Comparison of ENCODE assay signal across 19 cellular contexts in the genomic region with DNA sequence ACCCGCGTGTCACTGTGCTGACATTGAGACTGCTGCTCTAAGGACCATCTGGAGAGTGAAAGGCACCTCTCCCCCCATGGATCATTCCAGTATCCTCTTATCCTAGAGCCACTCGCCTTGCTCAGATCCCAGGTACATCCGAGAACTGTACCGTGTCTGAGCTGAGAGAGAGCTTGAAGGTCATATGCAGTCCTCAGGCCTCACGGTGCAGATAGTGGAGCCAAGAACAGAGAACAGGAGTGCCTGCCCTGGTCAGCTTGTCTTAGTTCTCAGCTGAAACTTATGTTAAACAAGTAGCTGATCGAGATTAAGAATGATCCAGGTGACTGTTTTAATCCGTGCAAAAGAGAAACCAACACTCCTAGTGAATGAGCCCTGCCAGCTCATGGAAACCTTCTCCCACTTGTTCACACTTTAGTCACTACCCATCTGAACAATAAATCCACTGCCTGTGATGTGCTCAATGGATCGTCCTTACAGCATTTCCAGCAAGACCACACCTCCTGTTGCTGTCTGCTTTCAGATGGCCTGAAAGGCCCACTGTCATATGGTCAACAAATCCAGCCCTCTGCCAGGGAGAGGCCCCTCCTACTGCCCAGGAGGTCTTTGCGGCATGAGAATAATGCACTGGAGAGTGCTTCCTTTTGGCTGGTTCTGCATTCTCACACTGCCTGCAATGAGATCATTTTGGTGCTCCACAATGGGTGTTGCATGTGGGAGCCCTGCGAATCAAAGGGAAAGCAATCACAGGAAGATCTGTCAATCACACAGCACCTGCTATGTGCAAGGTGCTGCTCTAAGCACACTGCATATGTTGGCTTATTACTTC. TPM values are rescaled to one million over a fixed set of nuclear protein-coding genes. Genes with fewer than 3 reads are reported as not detected.
DNase-seq lines count a peak whose midpoint lies in the region; ATAC-seq and TF ChIP-seq lines count a peak whose summit lies in the region.
"Had no signal": no experiment of that assay in that cellular context is flagged by ENCODE, and none has a peak within 500 bp of the region (broad histone marks: within the 10 kb centered on the region; RNA-seq: fewer than 3 reads in every experiment).

No MANE protein-coding gene starts in this region.

- no peaks in the 10 kb centered on the region for H3K4me1 Mint-ChIP-seq in activated T-helper 17 cell treated with anti-CD3 and anti-CD28 coated beads, Interleukin-2, amount 50 U/mL, for 72 hours
- H3K4me1 Mint-ChIP-seq: CD4-positive, alpha-beta memory T cell had no signal

- no peaks in the 10 kb centered on the region for H3K27me3 ChIP-seq in left ventricle myocardium inferior (ENCODE audit: low read depth)
- no peaks in the 10 kb centered on the region for H3K27me3 ChIP-seq in foreskin keratinocyte
- H3K27me3 ChIP-seq: ovary had no signal

- TF ChIP-seq CTCF in left ventricle myocardium inferior (IDR thresholded peaks at IDR 0.05; ENCODE audit: borderline replicate concordance) (no peak), foreskin keratinocyte (conservative IDR thresholded peaks at IDR 0.05) (no peak)

- H3K4me3 Mint-ChIP-seq in activated T-helper 17 cell treated with anti-CD3 and anti-CD28 coated beads, Interleukin-2, amount 50 U/mL, for 72 hours: no peak overlapping the region
- H3K4me3 Mint-ChIP-seq: T-helper 1 cell treated with Interleukin-12 subunit alpha and Interleukin-12 subunit beta and Interleukin-4 antibody, amounts not matched to agents 30 μg/mL and 1 μg/mL, for 36 hours had no signal

- H3K27ac Mint-ChIP-seq in activated T-helper 17 cell treated with anti-CD3 and anti-CD28 coated beads, Interleukin-2, amount 50 U/mL, for 72 hours: no peak overlapping the region
- H3K27ac Mint-ChIP-seq: CD4-positive, alpha-beta memory T cell; T-helper 1 cell treated with Interleukin-12 subunit alpha and Interleukin-12 subunit beta and Interleukin-4 antibody, amounts not matched to agents 30 μg/mL and 1 μg/mL, for 36 hours had no signal

- H3K36me3 ChIP-seq in left ventricle myocardium inferior: no peaks in the 10 kb centered on the region
- H3K36me3 ChIP-seq: ovary had no signal

- H3K4me1 ChIP-seq in left ventricle myocardium inferior (peaks cover 14% of the 10 kb centered on the region), foreskin keratinocyte (peaks cover 33% of the 10 kb centered on the region)

- H3K27ac ChIP-seq in left ventricle myocardium inferior (replicated peaks) (no peak overlapping the region), foreskin keratinocyte (peak overlapping the region; percentile 96)
- H3K27ac ChIP-seq: ovary had no signal

- intact Hi-C loops in left ventricle myocardium superior (cut with micrococcal nuclease): no loop called here
- intact Hi-C loops in left ventricle myocardium inferior (cut with micrococcal nuclease): no loop called here

- no peaks in the 10 kb centered on the region for H3K36me3 Mint-ChIP-seq in activated T-helper 17 cell treated with anti-CD3 and anti-CD28 coated beads, Interleukin-2, amount 50 U/mL, for 72 hours (ENCODE audit: low read depth)
- H3K36me3 Mint-ChIP-seq: CD4-positive, alpha-beta memory T cell had no signal

- no peaks in the 10 kb centered on the region for H3K9me3 ChIP-seq in left ventricle myocardium inferior (replicated peaks)
- H3K9me3 ChIP-seq: ovary had no signal

- no peak overlapping the region for H3K4me3 ChIP-seq in left ventricle myocardium inferior
- H3K4me3 ChIP-seq: ovary had no signal

- H3K27me3 Mint-ChIP-seq in activated T-helper 17 cell treated with anti-CD3 and anti-CD28 coated beads, Interleukin-2, amount 50 U/mL, for 72 hours: peaks cover 18% of the 10 kb centered on the region

- ATAC-seq in left ventricle myocardium superior: peak; percentile 47
- peak; percentile 16 for ATAC-seq in activated T-helper 17 cell treated with anti-CD3 and anti-CD28 coated beads, Interleukin-2, amount 50 U/mL, for 72 hours (replicated peaks)
- ATAC-seq in foreskin keratinocyte: peak; percentile 62
- ATAC-seq in HG02571 (IDR thresholded peaks at IDR 0.05; ENCODE audit: unreplicated experiment): no peak
- ATAC-seq: left lobe of liver, Right ventricle myocardium inferior had no signal

- no peak for DNase-seq in left ventricle myocardium superior
- no peak for DNase-seq in left ventricle myocardium inferior
- peak in 1 of 2 donors; percentile 66 for DNase-seq in foreskin keratinocyte
- no peak for DNase-seq in MV-4-11 (lab: John Stamatoyannopoulos, UW)
- DNase-seq in NCI-H524 treated with DMSO at 0.1 percent for 48 hours (lab: John Stamatoyannopoulos, UW): no peak
- no peak for DNase-seq in mucosa of gallbladder (ENCODE audit: low spot score)
- DNase-seq: ACHN; activated effector memory CD4-positive, alpha-beta T cell treated with Interleukin-2 at 50 U/mL for 16 hours; CD4-positive, alpha-beta memory T cell; cerebellar nuclear complex; DND-41; effector memory CD4-positive, alpha-beta T cell; ovary; stimulated activated CD4-positive, alpha-beta T cell treated with anti-CD3 and anti-CD28 coated beads, Interleukin-4, amount 100 ng/mL, for 1 hour had no signal

- H3K9me3 Mint-ChIP-seq in activated T-helper 17 cell treated with anti-CD3 and anti-CD28 coated beads, Interleukin-2, amount 50 U/mL, for 72 hours: no peaks in the 10 kb centered on the region
- H3K9me3 Mint-ChIP-seq: CD4-positive, alpha-beta memory T cell; T-helper 1 cell treated with Interleukin-12 subunit alpha and Interleukin-12 subunit beta and Interleukin-4 antibody, amounts not matched to agents 30 μg/mL and 1 μg/mL, for 36 hours had no signal

RNA-seq across cellular contexts. Expression of a gene that starts 43.7 kb away (rescaled TPM):
- total RNA-seq in left ventricle myocardium superior: 24.9 TPM
- total RNA-seq in left ventricle myocardium inferior: 38.0 TPM
- not detected for total RNA-seq in activated T-helper 17 cell treated with anti-CD3 and anti-CD28 coated beads, Interleukin-2, amount 50 U/mL, for 72 hours
- 2.8 and 5.6 TPM in 2 replicates for total RNA-seq in foreskin keratinocyte
- polyA plus RNA-seq in foreskin keratinocyte: 2.0 and 4.8 TPM in 2 replicates
- total RNA-seq in mucosa of gallbladder: 170 TPM
- total RNA-seq: CD4-positive, alpha-beta memory T cell had no signal
- polyA plus RNA-seq: CD4-positive, alpha-beta memory T cell had no signal
